ENCODE assay signal across 18 cellular contexts in the genomic region with DNA sequence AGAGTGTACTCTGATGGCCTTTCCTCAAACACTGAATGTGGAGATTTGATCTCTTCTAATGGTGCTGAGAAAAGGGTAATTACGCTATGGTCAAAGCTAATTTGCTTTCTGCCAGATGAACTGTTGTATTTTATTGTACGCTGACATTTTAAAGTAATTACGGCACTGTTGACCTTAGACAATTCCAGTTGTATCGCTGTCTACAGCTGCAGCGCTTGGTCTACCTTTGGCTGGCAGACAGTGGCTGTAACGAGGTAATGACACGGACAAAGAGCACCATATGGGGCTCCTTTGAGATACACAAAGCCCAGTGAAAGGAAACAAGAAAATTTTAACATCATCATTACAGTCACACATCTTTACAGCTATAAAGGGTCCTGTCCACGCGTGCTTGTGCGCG.
DNase-seq lines count a peak whose midpoint lies in the region; ATAC-seq, FAIRE-seq and TF ChIP-seq lines count a peak whose summit lies in the region.
"Had no signal": no experiment of that assay in that cellular context is flagged by ENCODE, and none has a peak within 500 bp of the region (broad histone marks: within the 10 kb centered on the region; RNA-seq: fewer than 3 reads in every experiment).

No MANE protein-coding gene starts in this region.

- no peaks in the 10 kb centered on the region for H3K27me3 ChIP-seq in BE2C
- no peaks in the 10 kb centered on the region for H3K27me3 ChIP-seq in esophagus muscularis mucosa
- H3K27me3 ChIP-seq: adrenal gland, spleen had no signal

- H3K4me3 ChIP-seq in BE2C (ENCODE audit: low read depth, low read length) (peak overlapping the region; percentile 37), esophagus muscularis mucosa (no peak overlapping the region)
- H3K4me3 ChIP-seq: adrenal gland, GM23248, spleen had no signal

- peak; percentile 92 for FAIRE-seq in islet of Langerhans (lab: Jason Lieb, UNC)
- FAIRE-seq: urothelium cell line had no signal

- TF ChIP-seq POLR2A in esophagus muscularis mucosa (IDR thresholded peaks at IDR 0.05; ENCODE audit: low read depth) = no peak

- 95% methylated on average over 11 of the region's 11 CpGs for WGBS in esophagus muscularis mucosa

- H3K9me3 ChIP-seq in BE2C (no peaks in the 10 kb centered on the region), esophagus muscularis mucosa (no peaks in the 10 kb centered on the region)
- H3K9me3 ChIP-seq: adrenal gland had no signal

- DNase-seq in BE2C = peak; percentile 23
- peak; percentile 53 for DNase-seq in NCI-H1436 (lab: John Stamatoyannopoulos, UW)
- DNase-seq in NCI-H510A treated with DMSO at 0.1 percent for 48 hours (lab: John Stamatoyannopoulos, UW) = peak; percentile 18
- DNase-seq in head of caudate nucleus = no peak
- DNase-seq in GOT3 (lab: John Stamatoyannopoulos, UW) = no peak
- DNase-seq in esophagus muscularis mucosa (ENCODE audit: extremely low spot score) = no peak
- DNase-seq: activated CD4-positive, alpha-beta memory T cell treated with anti-CD3 and anti-CD28 coated beads for 36 hours; activated gamma-delta T cell treated with Interleukin-2 at 50 U/mL for 16 hours; activated T-cell treated with anti-CD3 and anti-CD28 coated beads for 4 hours; adrenal gland; foreskin fibroblast; GM23248; spleen; stimulated activated CD4-positive, alpha-beta T cell treated with anti-CD3 and anti-CD28 coated beads, Interleukin-4, amount 100 ng/mL, for 4 hours had no signal

- intact Hi-C loops in head of caudate nucleus (cut with DNase I) (no loop called here), esophagus muscularis mucosa (cut with DNase I) (no loop called here)

- no peak for TF ChIP-seq EP300 in esophagus muscularis mucosa (IDR thresholded peaks at IDR 0.05)

- H3K36me3 ChIP-seq in BE2C (no peaks in the 10 kb centered on the region), esophagus muscularis mucosa (no peaks in the 10 kb centered on the region)
- H3K36me3 ChIP-seq: adrenal gland, spleen had no signal

- no peak for TF ChIP-seq CTCF in BE2C (IDR thresholded peaks at IDR 0.05; ENCODE audit: low read depth, low read length)
- no peak for TF ChIP-seq CTCF in esophagus muscularis mucosa (IDR thresholded peaks at IDR 0.05)

- no peak overlapping the region for H3K27ac ChIP-seq in esophagus muscularis mucosa (replicated peaks in 1 of 4)
- H3K27ac ChIP-seq: adrenal gland, GM23248, RWPE1, spleen had no signal

- peaks cover 30% of the 10 kb centered on the region for H3K4me1 ChIP-seq in BE2C
- no peaks in the 10 kb centered on the region for H3K4me1 ChIP-seq in esophagus muscularis mucosa
- H3K4me1 ChIP-seq: adrenal gland, spleen had no signal

- ATAC-seq in HG02623 (IDR thresholded peaks at IDR 0.05; ENCODE audit: unreplicated experiment) = no peak

Comparison
In these comparisons a context has a peak if more than half of its experiments do, and no peak if none do; other contexts are left out.
1. DNase-seq: peak in BE2C (single experiment), NCI-H1436 (single experiment) and NCI-H510A treated with DMSO at 0.1 percent for 48 hours (single experiment); none in head of caudate nucleus (0 of 42), GOT3 (single experiment) and esophagus muscularis mucosa (single experiment).